29 cellular contexts compared by ENCODE assay signal in genomic region chr1:196977278-196977677, GRCh38. TPM values are rescaled to one million over a fixed set of nuclear protein-coding genes. Genes with fewer than 3 reads are reported as not detected.
"Had no signal": no experiment of that assay in that cellular context is flagged by ENCODE, and none has a peak within 500 bp of the region (broad histone marks: within the 10 kb centered on the region; RNA-seq: fewer than 3 reads in every experiment).

CFHR5 (plus strand) TSS chr1:196977556; CDS start chr1:196977665, 109 bp downstream.

- H3K4me3 ChIP-seq: dorsolateral prefrontal cortex, heart right ventricle, left ventricle myocardium inferior, lung, psoas muscle, spleen, tibial artery, upper lobe of left lung, uterus had no signal

- DNase-seq: cortex of kidney; dorsolateral prefrontal cortex; effector CD8-positive, alpha-beta T cell; heart right ventricle; immature natural killer cell; left ventricle myocardium inferior; mesendoderm; naive B cell; nephron progenitor cell; psoas muscle; retina; spleen; stimulated activated CD4-positive, alpha-beta T cell treated with anti-CD3 and anti-CD28 coated beads, Interleukin-15, amount 100 ng/mL, for 24 hours; stimulated activated CD4-positive, alpha-beta T cell treated with anti-CD3 and anti-CD28 coated beads, Interleukin-1b, Interleukin-23, amount 100 ng/mL, for 48 hours; stimulated activated CD4-positive, alpha-beta T cell treated with anti-CD3 and anti-CD28 coated beads, Interleukin-4, amount 100 ng/mL, for 24 hours; tibial artery; uterus had no signal

- H3K4me1 ChIP-seq: heart right ventricle, left ventricle myocardium inferior, parathyroid adenoma, psoas muscle, spleen, tibial artery, upper lobe of left lung, uterus had no signal

- H3K79me2 ChIP-seq: parathyroid adenoma had no signal

- H3K27ac ChIP-seq: dorsolateral prefrontal cortex, heart right ventricle, left ventricle myocardium inferior, parathyroid adenoma, psoas muscle, spleen, tibial artery, upper lobe of left lung, uterus had no signal

- H2AFZ ChIP-seq: parathyroid adenoma had no signal

- ATAC-seq: heart right ventricle; psoas muscle; sciatic nerve; stimulated activated memory B cell treated with anti-CD40 and anti-IgM and Interleukin-4, amounts not matched to agents 10 μg/mL and 1 μg/mL and 100 μg/mL, for 72 hours had no signal

- H3K27me3 ChIP-seq: dorsolateral prefrontal cortex, heart right ventricle, spleen, tibial artery, upper lobe of left lung, uterus had no signal

- H3K9me3 ChIP-seq: heart right ventricle, left ventricle myocardium inferior, psoas muscle, spleen, tibial artery, upper lobe of left lung, uterus had no signal

- H3K36me3 ChIP-seq: heart right ventricle, left ventricle myocardium inferior, spleen, tibial artery, upper lobe of left lung, uterus had no signal

RNA-seq across cellular contexts. Expression of gene CFHR5, which starts in this region (rescaled TPM):
- total RNA-seq: fibroblast of lung, frontal cortex, heart right ventricle, left ventricle myocardium inferior, lung, omental fat pad, psoas muscle, sciatic nerve, skeletal muscle tissue, spleen, temporal lobe, upper lobe of left lung, uterus had no signal
- polyA plus RNA-seq: esophagus, fibroblast of lung, heart right ventricle, immature natural killer cell, keratinocyte, lung, psoas muscle, spleen had no signal
